23 cellular contexts compared by ENCODE assay signal in genomic region chr20:64150756-64151633, GRCh38. TPM values are rescaled to one million over a fixed set of nuclear protein-coding genes. Genes with fewer than 3 reads are reported as not detected.
A peak's percentile ranks its signal among the peaks of the same experiment; 100 is the strongest.
DNase-seq lines count a peak whose midpoint lies in the region; ATAC-seq, FAIRE-seq and TF ChIP-seq lines count a peak whose summit lies in the region.
"Had no signal": no experiment of that assay in that cellular context is flagged by ENCODE, and none has a peak within 500 bp of the region (broad histone marks: within the 10 kb centered on the region; RNA-seq: fewer than 3 reads in every experiment).

No MANE protein-coding gene starts in this region.

- H3K36me3 Mint-ChIP-seq in CD14-positive monocyte: no peaks in the 10 kb centered on the region

- H3K36me3 ChIP-seq in RWPE2 (ENCODE audit: low read depth) (no peaks in the 10 kb centered on the region), left lung (no peaks in the 10 kb centered on the region), spleen (no peaks in the 10 kb centered on the region)
- H3K36me3 ChIP-seq: SJCRH30 had no signal

- no peaks in the 10 kb centered on the region for H3K9me3 ChIP-seq in RWPE2 (ENCODE audit: severe bottlenecking)
- H3K9me3 ChIP-seq in left lung: no peaks in the 10 kb centered on the region
- H3K9me3 ChIP-seq in spleen: peaks cover 0 to 3% (median 0%) of the 10 kb centered on the region in 8 donors
- H3K9me3 ChIP-seq: SJCRH30 had no signal

- H3K4me1 ChIP-seq in RWPE2 (ENCODE audit: insufficient read depth, poor library complexity, severe bottlenecking) (peaks cover 16% of the 10 kb centered on the region), left lung (no peaks in the 10 kb centered on the region), spleen (peaks cover 0 to 9% (median 3%) of the 10 kb centered on the region in 6 donors)
- H3K4me1 ChIP-seq: SJCRH30 had no signal

- H3K27me3 Mint-ChIP-seq in CD14-positive monocyte (ENCODE audit: low read depth in 3 of 3): peaks cover 0 to 7% (median 0%) of the 10 kb centered on the region in 3 donors

- no peak for FAIRE-seq in GM19239 (lab: Jason Lieb, UNC)

- intact Hi-C loops in CD14-positive monocyte (cut with micrococcal nuclease): no loop called here
- intact Hi-C loops in left lung (cut with DNase I): no loop called here
- intact Hi-C loops in spleen (cut with DNase I; ENCODE audit: low total_unique reads): no loop called here

- 78 to 86% (median 80%) methylated on average over 13 of the region's 13 CpGs for WGBS in spleen, 5 donors

- TF ChIP-seq CTCF in CD14-positive monocyte (IDR thresholded peaks at IDR 0.05) (no peak), RWPE2 (IDR thresholded peaks at IDR 0.05; ENCODE audit: poor library complexity, severe bottlenecking) (no peak), left lung (IDR thresholded peaks at IDR 0.05) (no peak), spleen (IDR thresholded peaks at IDR 0.05 in 8 of 11, conservative IDR thresholded peaks at IDR 0.05 in 3 of 11) (no peak)

- no peaks in the 10 kb centered on the region for H3K4me1 Mint-ChIP-seq in CD14-positive monocyte

- no peak overlapping the region for H3K4me3 Mint-ChIP-seq in CD14-positive monocyte

- H3K27ac Mint-ChIP-seq in CD14-positive monocyte: no peak overlapping the region

- H3K4me3 ChIP-seq in RWPE2 (ENCODE audit: severe bottlenecking) (no peak overlapping the region), left lung (no peak overlapping the region), spleen (no peak overlapping the region)
- H3K4me3 ChIP-seq: GM23248, SJCRH30 had no signal

- H3K27me3 ChIP-seq in RWPE2 (ENCODE audit: insufficient read depth, poor library complexity, severe bottlenecking) (no peaks in the 10 kb centered on the region), left lung (peaks cover 0 to 36% of the 10 kb centered on the region in 2 donors), spleen (replicated peaks in 1 of 7) (peaks cover 0 to 23% (median 0%) of the 10 kb centered on the region in 7 donors)

- peaks cover 0 to 18% (median 3%) of the 10 kb centered on the region in 7 donors for H3K9me3 Mint-ChIP-seq in CD14-positive monocyte

- DNase-seq in CD14-positive monocyte (ENCODE audit: low spot score): peak; percentile 38
- peak; percentile 79 for DNase-seq in RWPE2 (ENCODE audit: low spot score)
- peak; percentile 18 to 57 for DNase-seq in left lung
- peak; percentile 47 for DNase-seq in spleen
- no peak for DNase-seq in GM19239 (ENCODE audit: insufficient read length, low spot score)
- DNase-seq in caudate nucleus (lab: John Stamatoyannopoulos, UW): no peak
- no peak for DNase-seq in SIG-M5 treated with dmso at 0.1 percent for 504 hours (lab: John Stamatoyannopoulos, UW; ENCODE audit: unreplicated experiment)
- DNase-seq: COR-L47, DMS 273 treated with DMSO at 0.1 percent for 48 hours, DND-41, GM23248, NCI-H187 treated with DMSO at 0.1 percent for 48 hours, NCI-H2227 treated with DMSO at 0.1 percent for 48 hours, NCI-H510A treated with DMSO at 0.1 percent for 48 hours, NCI-H774, OCI-M1, SJCRH30 had no signal

- no peak for TF ChIP-seq POLR2A in spleen (IDR thresholded peaks at IDR 0.05)

- ATAC-seq in RWPE2 (ENCODE audit: low read depth): no peak
- no peak for ATAC-seq in left lung

- peak overlapping the region; percentile 70 for H3K27ac ChIP-seq in RWPE2 (ENCODE audit: poor library complexity, severe bottlenecking)
- no peak overlapping the region for H3K27ac ChIP-seq in left lung
- no peak overlapping the region for H3K27ac ChIP-seq in spleen
- no peak overlapping the region for H3K27ac ChIP-seq in caudate nucleus (ENCODE audit: low read depth, low read length)
- H3K27ac ChIP-seq: GM23248, HL-60, KMS-11, SJCRH30 had no signal

RNA-seq across cellular contexts. Expression of gene MYT1, which starts 13.3 kb away (rescaled TPM):
- polyA plus RNA-seq in CD14-positive monocyte (not detected), spleen (under 1 TPM; 0.08 to 0.80 (median 0.24) TPM)
- total RNA-seq in left lung (not detected), spleen (1 to 10 TPM in 2 of 7 donors, under 1 TPM in 2, not detected in 3; 0.57 to 2.2 (median 0.84) TPM)
- total RNA-seq: GM23248, HT1080, RPMI7951, SJCRH30 had no signal
- polyA plus RNA-seq: AG04450, GM23248 had no signal

RNA-seq across cellular contexts. Expression of gene NPBWR2, which starts 43.6 kb away (rescaled TPM):
- polyA plus RNA-seq in CD14-positive monocyte (not detected), spleen (not detected)
- total RNA-seq in left lung (not detected), spleen (under 1 TPM in 1 of 7 donors, not detected in 6; 0.26 TPM)
- total RNA-seq: G401, GM23248, HT1080, RPMI7951, SJCRH30 had no signal
- polyA plus RNA-seq: AG04450, GM23248 had no signal

Comparison
In these comparisons a context has a peak if more than half of its experiments do, and no peak if none do; other contexts are left out.
1. DNase-seq: peak in CD14-positive monocyte (single experiment), RWPE2 (single experiment), left lung (2 of 2) and spleen (single experiment); none in GM19239 (single experiment), caudate nucleus (0 of 61) and SIG-M5 treated with dmso at 0.1 percent for 504 hours (single experiment).